In the genomic region with DNA sequence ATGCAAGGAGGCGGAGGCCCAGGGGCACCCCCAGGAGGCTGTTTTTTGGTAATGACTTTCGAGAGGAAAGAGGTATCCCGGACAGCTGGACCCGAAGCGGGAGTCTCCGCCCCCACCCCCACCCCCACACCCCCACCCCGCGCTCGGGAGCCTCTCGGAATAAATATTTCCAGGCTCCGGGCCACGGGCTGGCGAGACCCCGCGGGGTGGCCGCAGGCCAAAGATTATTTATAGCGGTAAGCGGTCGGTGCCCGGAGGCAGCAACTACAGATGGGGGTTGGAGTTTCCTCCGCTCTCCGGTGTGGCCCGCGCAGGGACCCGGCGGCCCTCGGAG, we compare ENCODE assay signal across 9 cellular contexts. TPM values are rescaled to one million over a fixed set of nuclear protein-coding genes. Genes with fewer than 3 reads are reported as not detected.
A peak's percentile ranks its signal among the peaks of the same experiment; 100 is the strongest.
DNase-seq lines count a peak whose midpoint lies in the region; ATAC-seq and TF ChIP-seq lines count a peak whose summit lies in the region.
"Had no signal": no experiment of that assay in that cellular context is flagged by ENCODE, and none has a peak within 500 bp of the region (broad histone marks: within the 10 kb centered on the region; RNA-seq: fewer than 3 reads in every experiment).

No MANE protein-coding gene starts in this region.

- TF ChIP-seq EP300 in suprapubic skin (IDR thresholded peaks at IDR 0.05): no peak

- CTCF ChIA-PET in activated CD8-positive, alpha-beta memory T cell treated with anti-CD3 and anti-CD28 coated beads, Interleukin-2, amount 10 ng/mL, durations not matched to agents 7 days and 5 days (lab: Charles Lee): no interaction called here

- peaks cover 46% of the 10 kb centered on the region for H3K4me1 Mint-ChIP-seq in chondrocyte (ENCODE audit: low read depth)
- peaks cover 22% of the 10 kb centered on the region for H3K4me1 Mint-ChIP-seq in activated CD8-positive, alpha-beta memory T cell treated with anti-CD3 and anti-CD28 coated beads, Interleukin-2, amount 10 ng/mL, durations not matched to agents 7 days and 5 days

- H3K9me3 Mint-ChIP-seq in chondrocyte (ENCODE audit: low read depth): no peaks in the 10 kb centered on the region
- H3K9me3 Mint-ChIP-seq in activated CD8-positive, alpha-beta memory T cell treated with anti-CD3 and anti-CD28 coated beads, Interleukin-2, amount 10 ng/mL, durations not matched to agents 7 days and 5 days (ENCODE audit: low read depth): peaks cover 2% of the 10 kb centered on the region

- DNase-seq in Jurkat, Clone E6-1 (ENCODE audit: low read depth, low spot score): no peak
- no peak for DNase-seq in chondrocyte (ENCODE audit: low spot score)
- DNase-seq in lower lobe of right lung: no peak
- DNase-seq in suprapubic skin (ENCODE audit: low spot score in 2 of 2): no peak
- no peak for DNase-seq in activated CD8-positive, alpha-beta memory T cell treated with anti-CD3 and anti-CD28 coated beads, Interleukin-2, amount 10 ng/mL, durations not matched to agents 7 days and 5 days
- no peak for DNase-seq in NCI-H526 treated with DMSO at 0.1 percent for 48 hours (lab: John Stamatoyannopoulos, UW)
- no peak for DNase-seq in activated CD4-positive, alpha-beta T cell treated with anti-CD3 and anti-CD28 coated beads for 48 hours
- DNase-seq: SHP77 had no signal

- WGBS in suprapubic skin: 5% methylated on average over 3 of the region's 27 CpGs

- H3K4me3 ChIP-seq in Jurkat, Clone E6-1 (ENCODE audit: low read length): peak overlapping the region; percentile 62
- peak overlapping the region; percentile 58 for H3K4me3 ChIP-seq in lower lobe of right lung
- peak overlapping the region; percentile 64 for H3K4me3 ChIP-seq in suprapubic skin

- H3K4me1 ChIP-seq in lower lobe of right lung (peaks cover 60% of the 10 kb centered on the region), suprapubic skin (peaks cover 78% of the 10 kb centered on the region)

- ATAC-seq in lower lobe of right lung: no peak
- no peak for ATAC-seq in activated CD8-positive, alpha-beta memory T cell treated with anti-CD3 and anti-CD28 coated beads, Interleukin-2, amount 10 ng/mL, durations not matched to agents 7 days and 5 days
- ATAC-seq: gastroesophageal sphincter had no signal

- no peak overlapping the region for H3K27ac Mint-ChIP-seq in chondrocyte (ENCODE audit: unreplicated experiment)
- H3K27ac Mint-ChIP-seq in activated CD8-positive, alpha-beta memory T cell treated with anti-CD3 and anti-CD28 coated beads, Interleukin-2, amount 10 ng/mL, durations not matched to agents 7 days and 5 days: no peak overlapping the region

- H3K27me3 Mint-ChIP-seq in chondrocyte (ENCODE audit: low read depth): peaks cover 31% of the 10 kb centered on the region
- H3K27me3 Mint-ChIP-seq in activated CD8-positive, alpha-beta memory T cell treated with anti-CD3 and anti-CD28 coated beads, Interleukin-2, amount 10 ng/mL, durations not matched to agents 7 days and 5 days: peaks cover 63% of the 10 kb centered on the region

- H3K4me3 Mint-ChIP-seq in chondrocyte (ENCODE audit: unreplicated experiment): peak overlapping the region; percentile 48
- H3K4me3 Mint-ChIP-seq in activated CD8-positive, alpha-beta memory T cell treated with anti-CD3 and anti-CD28 coated beads, Interleukin-2, amount 10 ng/mL, durations not matched to agents 7 days and 5 days: no peak overlapping the region

- H3K36me3 Mint-ChIP-seq in chondrocyte (ENCODE audit: low read depth): peaks cover 3% of the 10 kb centered on the region
- peaks cover 7% of the 10 kb centered on the region for H3K36me3 Mint-ChIP-seq in activated CD8-positive, alpha-beta memory T cell treated with anti-CD3 and anti-CD28 coated beads, Interleukin-2, amount 10 ng/mL, durations not matched to agents 7 days and 5 days

- H3K27ac ChIP-seq in lower lobe of right lung: no peak overlapping the region
- peak overlapping the region; percentile 34 for H3K27ac ChIP-seq in suprapubic skin

- TF ChIP-seq CTCF in chondrocyte (IDR thresholded peaks at IDR 0.05): peak; percentile 39
- no peak for TF ChIP-seq CTCF in lower lobe of right lung (IDR thresholded peaks at IDR 0.05)
- TF ChIP-seq CTCF in suprapubic skin (IDR thresholded peaks at IDR 0.05): no peak

- H3K9me3 ChIP-seq in lower lobe of right lung: no peaks in the 10 kb centered on the region
- no peaks in the 10 kb centered on the region for H3K9me3 ChIP-seq in suprapubic skin
- H3K9me3 ChIP-seq: gastroesophageal sphincter had no signal

- intact Hi-C loops in lower lobe of right lung (cut with DNase I): no loop called here

- no peaks in the 10 kb centered on the region for H3K36me3 ChIP-seq in lower lobe of right lung
- no peaks in the 10 kb centered on the region for H3K36me3 ChIP-seq in suprapubic skin
- H3K36me3 ChIP-seq: gastroesophageal sphincter had no signal

- peaks cover 63% of the 10 kb centered on the region for H3K27me3 ChIP-seq in lower lobe of right lung (ENCODE audit: low read depth)
- peaks cover 55% of the 10 kb centered on the region for H3K27me3 ChIP-seq in suprapubic skin

- no peak for TF ChIP-seq POLR2A in suprapubic skin (IDR thresholded peaks at IDR 0.05)

RNA-seq across cellular contexts. Expression of gene CYP26B1, which starts 3.3 kb away (rescaled TPM):
- 11.7 TPM for polyA plus RNA-seq in Jurkat, Clone E6-1 (2012; ENCODE audit: insufficient read depth, insufficient read length)
- total RNA-seq in chondrocyte (2.7 to 4.9 TPM (median 4.7 TPM) in 3 replicates), lower lobe of right lung (2.5 TPM), suprapubic skin (10 to 100 TPM; 53.3 to 83.3 (median 67.7) TPM)
- total RNA-seq in activated CD8-positive, alpha-beta memory T cell treated with anti-CD3 and anti-CD28 coated beads, Interleukin-2, amount 10 ng/mL, durations not matched to agents 7 days and 5 days: not detected
